In genomic region chr1:153608742-153609584, GRCh38 we compare ENCODE assay signal across 1 cellular context.
TF ChIP-seq lines count a peak whose summit lies in the region.

No MANE protein-coding gene starts in this region.

TF ChIP-seq in HepG2, 621 proteins besides CTCF, POLR2A, EP300 and RAD21 (continued from another document and continues in another):
- TF ChIP-seq, protein P1, sequence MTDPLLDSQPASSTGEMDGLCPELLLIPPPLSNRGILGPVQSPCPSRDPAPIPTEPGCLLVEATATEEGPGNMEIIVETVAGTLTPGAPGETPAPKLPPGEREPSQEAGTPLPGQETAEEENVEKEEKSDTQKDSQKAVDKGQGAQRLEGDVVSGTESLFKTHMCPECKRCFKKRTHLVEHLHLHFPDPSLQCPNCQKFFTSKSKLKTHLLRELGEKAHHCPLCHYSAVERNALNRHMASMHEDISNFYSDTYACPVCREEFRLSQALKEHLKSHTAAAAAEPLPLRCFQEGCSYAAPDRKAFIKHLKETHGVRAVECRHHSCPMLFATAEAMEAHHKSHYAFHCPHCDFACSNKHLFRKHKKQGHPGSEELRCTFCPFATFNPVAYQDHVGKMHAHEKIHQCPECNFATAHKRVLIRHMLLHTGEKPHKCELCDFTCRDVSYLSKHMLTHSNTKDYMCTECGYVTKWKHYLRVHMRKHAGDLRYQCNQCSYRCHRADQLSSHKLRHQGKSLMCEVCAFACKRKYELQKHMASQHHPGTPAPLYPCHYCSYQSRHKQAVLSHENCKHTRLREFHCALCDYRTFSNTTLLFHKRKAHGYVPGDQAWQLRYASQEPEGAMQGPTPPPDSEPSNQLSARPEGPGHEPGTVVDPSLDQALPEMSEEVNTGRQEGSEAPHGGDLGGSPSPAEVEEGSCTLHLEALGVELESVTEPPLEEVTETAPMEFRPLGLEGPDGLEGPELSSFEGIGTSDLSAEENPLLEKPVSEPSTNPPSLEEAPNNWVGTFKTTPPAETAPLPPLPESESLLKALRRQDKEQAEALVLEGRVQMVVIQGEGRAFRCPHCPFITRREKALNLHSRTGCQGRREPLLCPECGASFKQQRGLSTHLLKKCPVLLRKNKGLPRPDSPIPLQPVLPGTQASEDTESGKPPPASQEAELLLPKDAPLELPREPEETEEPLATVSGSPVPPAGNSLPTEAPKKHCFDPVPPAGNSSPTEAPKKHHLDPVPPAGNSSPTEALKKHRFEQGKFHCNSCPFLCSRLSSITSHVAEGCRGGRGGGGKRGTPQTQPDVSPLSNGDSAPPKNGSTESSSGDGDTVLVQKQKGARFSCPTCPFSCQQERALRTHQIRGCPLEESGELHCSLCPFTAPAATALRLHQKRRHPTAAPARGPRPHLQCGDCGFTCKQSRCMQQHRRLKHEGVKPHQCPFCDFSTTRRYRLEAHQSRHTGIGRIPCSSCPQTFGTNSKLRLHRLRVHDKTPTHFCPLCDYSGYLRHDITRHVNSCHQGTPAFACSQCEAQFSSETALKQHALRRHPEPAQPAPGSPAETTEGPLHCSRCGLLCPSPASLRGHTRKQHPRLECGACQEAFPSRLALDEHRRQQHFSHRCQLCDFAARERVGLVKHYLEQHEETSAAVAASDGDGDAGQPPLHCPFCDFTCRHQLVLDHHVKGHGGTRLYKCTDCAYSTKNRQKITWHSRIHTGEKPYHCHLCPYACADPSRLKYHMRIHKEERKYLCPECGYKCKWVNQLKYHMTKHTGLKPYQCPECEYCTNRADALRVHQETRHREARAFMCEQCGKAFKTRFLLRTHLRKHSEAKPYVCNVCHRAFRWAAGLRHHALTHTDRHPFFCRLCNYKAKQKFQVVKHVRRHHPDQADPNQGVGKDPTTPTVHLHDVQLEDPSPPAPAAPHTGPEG (CRISPR knock-in tag; IDR thresholded peaks at IDR 0.05) = no peak
- TF ChIP-seq RXRB (CRISPR knock-in tag; IDR thresholded peaks at IDR 0.05; ENCODE audit: borderline replicate concordance) = peak; percentile 53; the same call in 1 of the 2 replicates
- TF ChIP-seq ZNF430 (CRISPR knock-in tag; IDR thresholded peaks at IDR 0.05) = peak; percentile 41; the same call in 1 of the 2 replicates
- TF ChIP-seq SP4 (CRISPR knock-in tag; IDR thresholded peaks at IDR 0.05) = peak; percentile 95
- peak; percentile 89; the same call in 1 of the 2 replicates for TF ChIP-seq ZNF543 (CRISPR knock-in tag; IDR thresholded peaks at IDR 0.05)
- TF ChIP-seq HNF1A (IDR thresholded peaks at IDR 0.05; ENCODE audit: low read depth) = peak; percentile 40; the same call in 1 of the 2 replicates
- peak; percentile 67; the same call in 1 of the 2 replicates for TF ChIP-seq HNF1A (CRISPR knock-in tag; IDR thresholded peaks at IDR 0.05; ENCODE audit: borderline replicate concordance)
- TF ChIP-seq KAT7 (CRISPR knock-in tag; IDR thresholded peaks at IDR 0.05; ENCODE audit: borderline replicate concordance) = no peak
- no peak for TF ChIP-seq NONO (IDR thresholded peaks at IDR 0.05)
- TF ChIP-seq NONO (CRISPR knock-in tag; conservative IDR thresholded peaks at IDR 0.05) = peak; percentile 50; the same call in 1 of the 2 replicates
- TF ChIP-seq ZNF850 (CRISPR knock-in tag; conservative IDR thresholded peaks at IDR 0.05) = no peak
- 0 out of 2 replicates have a peak, but pooled peaks have one; percentile 52 for TF ChIP-seq RNF219 (CRISPR knock-in tag; IDR thresholded peaks at IDR 0.05)
- peak; percentile 85 for TF ChIP-seq ZSCAN29 (CRISPR knock-in tag; conservative IDR thresholded peaks at IDR 0.05)
- 0 out of 2 replicates have a peak, but pooled peaks have one; percentile 30 for TF ChIP-seq TFE3 (CRISPR knock-in tag; IDR thresholded peaks at IDR 0.05)
- TF ChIP-seq HNRNPUL1 (IDR thresholded peaks at IDR 0.05; ENCODE audit: low read depth, low read length) = no peak
- no peak for TF ChIP-seq TOPORS (CRISPR knock-in tag; IDR thresholded peaks at IDR 0.05)
- peak; percentile 31; the same call in 1 of the 2 replicates for TF ChIP-seq CREM (IDR thresholded peaks at IDR 0.05)
- TF ChIP-seq CREM (CRISPR knock-in tag; IDR thresholded peaks at IDR 0.05) = no peak
- TF ChIP-seq, protein P2, sequence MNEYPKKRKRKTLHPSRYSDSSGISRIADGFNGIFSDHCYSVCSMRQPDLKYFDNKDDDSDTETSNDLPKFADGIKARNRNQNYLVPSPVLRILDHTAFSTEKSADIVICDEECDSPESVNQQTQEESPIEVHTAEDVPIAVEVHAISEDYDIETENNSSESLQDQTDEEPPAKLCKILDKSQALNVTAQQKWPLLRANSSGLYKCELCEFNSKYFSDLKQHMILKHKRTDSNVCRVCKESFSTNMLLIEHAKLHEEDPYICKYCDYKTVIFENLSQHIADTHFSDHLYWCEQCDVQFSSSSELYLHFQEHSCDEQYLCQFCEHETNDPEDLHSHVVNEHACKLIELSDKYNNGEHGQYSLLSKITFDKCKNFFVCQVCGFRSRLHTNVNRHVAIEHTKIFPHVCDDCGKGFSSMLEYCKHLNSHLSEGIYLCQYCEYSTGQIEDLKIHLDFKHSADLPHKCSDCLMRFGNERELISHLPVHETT (CRISPR knock-in tag; conservative IDR thresholded peaks at IDR 0.05) = 0 out of 2 replicates have a peak, but pooled peaks have one; percentile 39
- peak; percentile 8; the same call in 1 of the 2 replicates for TF ChIP-seq NCOA2 (CRISPR knock-in tag; IDR thresholded peaks at IDR 0.05)
- TF ChIP-seq, protein P3, sequence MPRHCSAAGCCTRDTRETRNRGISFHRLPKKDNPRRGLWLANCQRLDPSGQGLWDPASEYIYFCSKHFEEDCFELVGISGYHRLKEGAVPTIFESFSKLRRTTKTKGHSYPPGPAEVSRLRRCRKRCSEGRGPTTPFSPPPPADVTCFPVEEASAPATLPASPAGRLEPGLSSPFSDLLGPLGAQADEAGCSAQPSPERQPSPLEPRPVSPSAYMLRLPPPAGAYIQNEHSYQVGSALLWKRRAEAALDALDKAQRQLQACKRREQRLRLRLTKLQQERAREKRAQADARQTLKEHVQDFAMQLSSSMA (CRISPR knock-in tag; IDR thresholded peaks at IDR 0.05) = no peak
- TF ChIP-seq SOX6 (IDR thresholded peaks at IDR 0.05) = no peak
- TF ChIP-seq SOX6 (CRISPR knock-in tag; IDR thresholded peaks at IDR 0.05) = peak; percentile 38; the same call in 1 of the 2 replicates
- 0 out of 2 replicates have a peak, but pooled peaks have one; percentile 79 for TF ChIP-seq ZNF678 (CRISPR knock-in tag; IDR thresholded peaks at IDR 0.05)
- TF ChIP-seq CEBPG (CRISPR knock-in tag; IDR thresholded peaks at IDR 0.05) = 0 out of 2 replicates have a peak, but pooled peaks have one; percentile 32
- TF ChIP-seq HBP1 (CRISPR knock-in tag; IDR thresholded peaks at IDR 0.05; ENCODE audit: low read depth) = peak; percentile 52; the same call in 1 of the 2 replicates
- TF ChIP-seq, protein P4, sequence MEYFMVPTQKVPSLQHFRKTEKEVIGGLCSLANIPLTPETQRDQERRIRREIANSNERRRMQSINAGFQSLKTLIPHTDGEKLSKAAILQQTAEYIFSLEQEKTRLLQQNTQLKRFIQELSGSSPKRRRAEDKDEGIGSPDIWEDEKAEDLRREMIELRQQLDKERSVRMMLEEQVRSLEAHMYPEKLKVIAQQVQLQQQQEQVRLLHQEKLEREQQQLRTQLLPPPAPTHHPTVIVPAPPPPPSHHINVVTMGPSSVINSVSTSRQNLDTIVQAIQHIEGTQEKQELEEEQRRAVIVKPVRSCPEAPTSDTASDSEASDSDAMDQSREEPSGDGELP (IDR thresholded peaks at IDR 0.05; ENCODE audit: borderline replicate concordance, low read depth) = peak; percentile 93
- TF ChIP-seq FOXA1 (IDR thresholded peaks at IDR 0.05) = no peak; the same call in 1 of the 2 replicates
- peak; percentile 45 for TF ChIP-seq FOXA1 (CRISPR knock-in tag; IDR thresholded peaks at IDR 0.05)
- TF ChIP-seq ZNF468 (CRISPR knock-in tag; IDR thresholded peaks at IDR 0.05) = no peak
- 0 out of 2 replicates have a peak, but pooled peaks have one; percentile 7 for TF ChIP-seq HCFC1 (IDR thresholded peaks at IDR 0.05; ENCODE audit: low read depth, low read length)
- TF ChIP-seq HNF4G (IDR thresholded peaks at IDR 0.05; ENCODE audit: borderline replicate concordance, low read depth, low read length) = peak; percentile 87
- TF ChIP-seq HNF4G (CRISPR knock-in tag; IDR thresholded peaks at IDR 0.05; ENCODE audit: borderline replicate concordance, low read depth) = no peak; the same call in 1 of the 2 replicates
- TF ChIP-seq, protein P5, sequence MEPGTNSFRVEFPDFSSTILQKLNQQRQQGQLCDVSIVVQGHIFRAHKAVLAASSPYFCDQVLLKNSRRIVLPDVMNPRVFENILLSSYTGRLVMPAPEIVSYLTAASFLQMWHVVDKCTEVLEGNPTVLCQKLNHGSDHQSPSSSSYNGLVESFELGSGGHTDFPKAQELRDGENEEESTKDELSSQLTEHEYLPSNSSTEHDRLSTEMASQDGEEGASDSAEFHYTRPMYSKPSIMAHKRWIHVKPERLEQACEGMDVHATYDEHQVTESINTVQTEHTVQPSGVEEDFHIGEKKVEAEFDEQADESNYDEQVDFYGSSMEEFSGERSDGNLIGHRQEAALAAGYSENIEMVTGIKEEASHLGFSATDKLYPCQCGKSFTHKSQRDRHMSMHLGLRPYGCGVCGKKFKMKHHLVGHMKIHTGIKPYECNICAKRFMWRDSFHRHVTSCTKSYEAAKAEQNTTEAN (CRISPR knock-in tag; conservative IDR thresholded peaks at IDR 0.05) = 0 out of 2 replicates have a peak, but pooled peaks have one; percentile 55
- TF ChIP-seq GATAD1 (CRISPR knock-in tag; IDR thresholded peaks at IDR 0.05) = 0 out of 2 replicates have a peak, but pooled peaks have one; percentile 18
- peak; percentile 62 for TF ChIP-seq PITX1 (CRISPR knock-in tag; IDR thresholded peaks at IDR 0.05)
- TF ChIP-seq, protein P6, sequence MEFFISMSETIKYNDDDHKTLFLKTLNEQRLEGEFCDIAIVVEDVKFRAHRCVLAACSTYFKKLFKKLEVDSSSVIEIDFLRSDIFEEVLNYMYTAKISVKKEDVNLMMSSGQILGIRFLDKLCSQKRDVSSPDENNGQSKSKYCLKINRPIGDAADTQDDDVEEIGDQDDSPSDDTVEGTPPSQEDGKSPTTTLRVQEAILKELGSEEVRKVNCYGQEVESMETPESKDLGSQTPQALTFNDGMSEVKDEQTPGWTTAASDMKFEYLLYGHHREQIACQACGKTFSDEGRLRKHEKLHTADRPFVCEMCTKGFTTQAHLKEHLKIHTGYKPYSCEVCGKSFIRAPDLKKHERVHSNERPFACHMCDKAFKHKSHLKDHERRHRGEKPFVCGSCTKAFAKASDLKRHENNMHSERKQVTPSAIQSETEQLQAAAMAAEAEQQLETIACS (CRISPR knock-in tag; IDR thresholded peaks at IDR 0.05) = no peak
